13 cellular contexts compared by ENCODE assay signal in the genomic region with DNA sequence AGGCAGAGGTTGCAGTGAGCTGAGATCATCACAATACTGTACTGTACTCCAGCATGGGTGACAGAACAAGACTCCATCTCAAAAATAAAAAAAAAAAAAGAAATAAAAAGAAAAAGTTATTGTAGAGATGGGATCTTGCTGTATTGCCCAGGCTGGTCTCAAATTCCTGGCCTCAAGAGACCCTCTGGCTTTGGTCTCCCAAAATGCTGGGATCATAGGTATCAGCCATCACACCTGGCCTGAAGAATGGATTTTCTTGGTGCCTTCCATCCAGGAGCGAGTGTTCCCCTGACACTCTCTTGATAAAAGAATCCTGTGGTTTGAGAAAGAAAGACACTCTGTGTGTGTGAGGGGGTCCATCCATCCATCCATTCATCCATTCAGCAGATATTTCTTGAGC. TPM values are rescaled to one million over a fixed set of nuclear protein-coding genes. Genes with fewer than 3 reads are reported as not detected.
A peak's percentile ranks its signal among the peaks of the same experiment; 100 is the strongest.
DNase-seq lines count a peak whose midpoint lies in the region; ATAC-seq and TF ChIP-seq lines count a peak whose summit lies in the region.
"Had no signal": no experiment of that assay in that cellular context is flagged by ENCODE, and none has a peak within 500 bp of the region (broad histone marks: within the 10 kb centered on the region; RNA-seq: fewer than 3 reads in every experiment).

No MANE protein-coding gene starts in this region.

- H3K4me1 ChIP-seq in HEK293 (ENCODE audit: control insufficient read depth, insufficient read depth, low read length), result peaks cover 6% of the 10 kb centered on the region; the same call in 1 of the 2 replicates
- H3K4me1 ChIP-seq: BE2C had no signal

- no peak overlapping the region for H3K4me3 Mint-ChIP-seq in WTC11
- no peak overlapping the region for H3K4me3 Mint-ChIP-seq in nephron progenitor cell
- H3K4me3 Mint-ChIP-seq: CD4-positive, alpha-beta memory T cell; CD4-positive, CD25-positive, alpha-beta regulatory T cell; CD8-positive, alpha-beta memory T cell had no signal

- no peak overlapping the region for H3K27ac Mint-ChIP-seq in WTC11
- H3K27ac Mint-ChIP-seq in nephron progenitor cell, result peak overlapping the region; percentile 66
- H3K27ac Mint-ChIP-seq: CD4-positive, alpha-beta memory T cell; CD8-positive, alpha-beta memory T cell had no signal

- H3K36me3 ChIP-seq in HEK293 (ENCODE audit: control insufficient read depth in 2 of 2, insufficient read depth in 1 of 2, low read length in 2 of 2), result no peaks in the 10 kb centered on the region
- H3K36me3 ChIP-seq: BE2C, BLaER1 had no signal

- H3K9me3 ChIP-seq in HEK293 (ENCODE audit: control insufficient read depth, insufficient read depth, low read depth, low read length), result no peaks in the 10 kb centered on the region
- H3K9me3 ChIP-seq: BE2C, BLaER1 had no signal

- POLR2A ChIA-PET in HEK293 (lab: Yijun Ruan, JAX), result interaction anchor here (0.5 kb wide), 1 partner anchor 184 kb away, joined by 4 read pairs; no protein-coding TSS in a partner anchor
- POLR2A ChIA-PET in WTC11 (lab: Charles Lee), result no interaction called here
- POLR2A ChIA-PET in HEK293T (lab: Yijun Ruan, JAX), result interaction anchor here (1.2 to 1.4 kb wide), 2 partner anchors 164 to 182 kb away, joined by 3 to 4 read pairs; no protein-coding TSS in a partner anchor

- no peak for ATAC-seq in WTC11
- no peak for ATAC-seq in GM19455 (IDR thresholded peaks at IDR 0.05; ENCODE audit: unreplicated experiment)

- H3K27ac ChIP-seq in HEK293 (ENCODE audit: extremely low read depth, low read depth, low read length), result no peak overlapping the region
- H3K27ac ChIP-seq: BLaER1 had no signal

- H3K4me3 ChIP-seq in HEK293 (ENCODE audit: low read depth, low read length), result no peak overlapping the region
- H3K4me3 ChIP-seq: BLaER1, GM12878 had no signal

- H3K4me1 Mint-ChIP-seq in WTC11 (peaks cover 13% of the 10 kb centered on the region), nephron progenitor cell (peaks cover 27% of the 10 kb centered on the region)

- no peak for DNase-seq in WTC11 (ENCODE audit: low spot score)
- DNase-seq in nephron progenitor cell, result no peak
- no peak for DNase-seq in HEK293T (ENCODE audit: extremely low spot score)
- DNase-seq: 8988T, DMS79 had no signal

- CTCF ChIA-PET in HEK293 (lab: Yijun Ruan, JAX), result interaction anchor here (0.6 to 4.1 kb wide), 24 partner anchors 9 to 1840 kb away, joined by 3 to 54 read pairs (median 4); a partner anchor contains a TSS
- CTCF ChIA-PET in WTC11 (lab: Charles Lee), result interaction anchor here (0.7 to 5.2 kb wide), 17 partner anchors 10 to 319 kb away, joined by 3 to 75 read pairs (median 4); a partner anchor contains a TSS
- CTCF ChIA-PET in HEK293T (lab: Yijun Ruan, JAX), result interaction anchor here (0.6 to 3.0 kb wide), 9 partner anchors 53 to 265 kb away, joined by 3 to 25 read pairs (median 4); no protein-coding TSS in a partner anchor

- no peak for TF ChIP-seq CTCF in HEK293 (tag by site-specific recombination; IDR thresholded peaks at IDR 0.05)
- no peak for TF ChIP-seq CTCF in WTC11 (IDR thresholded peaks at IDR 0.05)
- no peak for TF ChIP-seq CTCF in nephron progenitor cell (IDR thresholded peaks at IDR 0.05)

- H3K27me3 Mint-ChIP-seq in WTC11 (ENCODE audit: low read depth), result no peaks in the 10 kb centered on the region
- H3K27me3 Mint-ChIP-seq in nephron progenitor cell (ENCODE audit: low read depth, poor library complexity), result peaks cover 25% of the 10 kb centered on the region

- H3K9me3 Mint-ChIP-seq in WTC11 (no peaks in the 10 kb centered on the region), nephron progenitor cell (peaks cover 4% of the 10 kb centered on the region)
- H3K9me3 Mint-ChIP-seq: CD4-positive, alpha-beta memory T cell had no signal

- H3K36me3 Mint-ChIP-seq in WTC11 (peaks cover 14% of the 10 kb centered on the region), nephron progenitor cell (ENCODE audit: low read depth) (peaks cover 6% of the 10 kb centered on the region)
- H3K36me3 Mint-ChIP-seq: CD4-positive, alpha-beta memory T cell; CD4-positive, CD25-positive, alpha-beta regulatory T cell; CD8-positive, alpha-beta memory T cell had no signal

TF ChIP-seq in HEK293, 187 proteins besides CTCF, POLR2A, EP300 and RAD21:
- TF ChIP-seq ZNF248 (tag by site-specific recombination; IDR thresholded peaks at IDR 0.05) (no peak), KLF7 (tag by site-specific recombination; IDR thresholded peaks at IDR 0.05; ENCODE audit: borderline replicate concordance) (no peak), ZNF354C (tag by site-specific recombination; IDR thresholded peaks at IDR 0.05; ENCODE audit: borderline replicate concordance, low read depth) (no peak), ZNF24 (tag by site-specific recombination; IDR thresholded peaks at IDR 0.05) (no peak), ZNF133 (tag by site-specific recombination; IDR thresholded peaks at IDR 0.05) (no peak), ZNF121 (tag by site-specific recombination; IDR thresholded peaks at IDR 0.05) (0 out of 2 replicates have a peak, but pooled peaks have one; percentile 18), BCL11B (tag by site-specific recombination; IDR thresholded peaks at IDR 0.05; ENCODE audit: low read depth) (no peak)

TF ChIP-seq in WTC11, 78 proteins besides CTCF, POLR2A, EP300 and RAD21 (continues in another document):
- TF ChIP-seq, protein P1, sequence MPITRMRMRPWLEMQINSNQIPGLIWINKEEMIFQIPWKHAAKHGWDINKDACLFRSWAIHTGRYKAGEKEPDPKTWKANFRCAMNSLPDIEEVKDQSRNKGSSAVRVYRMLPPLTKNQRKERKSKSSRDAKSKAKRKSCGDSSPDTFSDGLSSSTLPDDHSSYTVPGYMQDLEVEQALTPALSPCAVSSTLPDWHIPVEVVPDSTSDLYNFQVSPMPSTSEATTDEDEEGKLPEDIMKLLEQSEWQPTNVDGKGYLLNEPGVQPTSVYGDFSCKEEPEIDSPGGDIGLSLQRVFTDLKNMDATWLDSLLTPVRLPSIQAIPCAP (CRISPR knock-in tag; IDR thresholded peaks at IDR 0.05), result no peak

TF ChIP-seq in HEK293T, 16 proteins besides CTCF, POLR2A, EP300 and RAD21:
- TF ChIP-seq FOXM1 (IDR thresholded peaks at IDR 0.05; ENCODE audit: borderline replicate concordance) (no peak), L3MBTL2 (conservative IDR thresholded peaks at IDR 0.05) (no peak), BHLHE40 (IDR thresholded peaks at IDR 0.05; ENCODE audit: borderline replicate concordance) (no peak), SUZ12 (IDR thresholded peaks at IDR 0.05) (no peak), ARNT (IDR thresholded peaks at IDR 0.05) (no peak), ZNF384 (IDR thresholded peaks at IDR 0.05) (no peak), HDGF (IDR thresholded peaks at IDR 0.05; ENCODE audit: borderline replicate concordance) (no peak), FOXK2 (IDR thresholded peaks at IDR 0.05) (no peak), CTBP1 (IDR thresholded peaks at IDR 0.05; ENCODE audit: borderline replicate concordance) (no peak), FOXA1 (IDR thresholded peaks at IDR 0.05) (no peak), NFRKB (IDR thresholded peaks at IDR 0.05) (no peak), TARDBP (IDR thresholded peaks at IDR 0.05) (no peak), SP1 (IDR thresholded peaks at IDR 0.05) (no peak), LEF1 (IDR thresholded peaks at IDR 0.05; ENCODE audit: borderline replicate concordance) (no peak), ELF4 (IDR thresholded peaks at IDR 0.05) (no peak)
- TF ChIP-seq, protein P2, sequence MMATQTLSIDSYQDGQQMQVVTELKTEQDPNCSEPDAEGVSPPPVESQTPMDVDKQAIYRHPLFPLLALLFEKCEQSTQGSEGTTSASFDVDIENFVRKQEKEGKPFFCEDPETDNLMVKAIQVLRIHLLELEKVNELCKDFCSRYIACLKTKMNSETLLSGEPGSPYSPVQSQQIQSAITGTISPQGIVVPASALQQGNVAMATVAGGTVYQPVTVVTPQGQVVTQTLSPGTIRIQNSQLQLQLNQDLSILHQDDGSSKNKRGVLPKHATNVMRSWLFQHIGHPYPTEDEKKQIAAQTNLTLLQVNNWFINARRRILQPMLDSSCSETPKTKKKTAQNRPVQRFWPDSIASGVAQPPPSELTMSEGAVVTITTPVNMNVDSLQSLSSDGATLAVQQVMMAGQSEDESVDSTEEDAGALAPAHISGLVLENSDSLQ (IDR thresholded peaks at IDR 0.05), result no peak

RNA-seq across cellular contexts. Expression of a gene that starts 4.7 kb away (rescaled TPM):
- 66.0 to 93.3 TPM (median 91.8 TPM) in 3 replicates for total RNA-seq in WTC11 (2021)
